Comparison of ENCODE assay signal across 13 cellular contexts in genomic region chr12:51973560-51973959, GRCh38. TPM values are rescaled to one million over a fixed set of nuclear protein-coding genes. Genes with fewer than 3 reads are reported as not detected.
DNase-seq lines count a peak whose midpoint lies in the region; ATAC-seq and TF ChIP-seq lines count a peak whose summit lies in the region.
"Had no signal": no experiment of that assay in that cellular context is flagged by ENCODE, and none has a peak within 500 bp of the region (broad histone marks: within the 10 kb centered on the region; RNA-seq: fewer than 3 reads in every experiment).

No MANE protein-coding gene starts in this region.

- H3K36me3 ChIP-seq in left lung = peaks cover 0 to 32% of the 10 kb centered on the region in 2 donors

- no peaks in the 10 kb centered on the region for H3K9me3 Mint-ChIP-seq in stimulated activated effector memory CD8-positive, alpha-beta T cell treated with anti-CD3 and anti-CD28 coated beads, Interleukin-12 subunit alpha, Interleukin-12 subunit beta, amount 100 ng/mL, for 72 hours
- H3K9me3 Mint-ChIP-seq: memory B cell had no signal

- in situ Hi-C loops in GM13976 (cut with MboI; ENCODE audit: low sequenced_read_pairs, unreplicated experiment) = no loop called here

- peak; percentile 62 for DNase-seq in GM03348 (ENCODE audit: low spot score)
- DNase-seq in amniotic epithelial cell (ENCODE audit: low read depth) = peak; percentile 65
- DNase-seq in left lung = no peak
- DNase-seq in stimulated activated effector memory CD8-positive, alpha-beta T cell treated with anti-CD3 and anti-CD28 coated beads, Interleukin-12 subunit alpha, Interleukin-12 subunit beta, amount 100 ng/mL, for 72 hours (ENCODE audit: low spot score in 2 of 2) = no peak
- DNase-seq in GM10266 (ENCODE audit: extremely low spot score) = no peak
- no peak for DNase-seq in GM13976 (ENCODE audit: low spot score)
- DNase-seq in SKM-1 (lab: John Stamatoyannopoulos, UW; ENCODE audit: unreplicated experiment) = no peak
- DNase-seq: GOT3, NCI-H524, RPMI8226 had no signal

- H3K36me3 Mint-ChIP-seq in stimulated activated effector memory CD8-positive, alpha-beta T cell treated with anti-CD3 and anti-CD28 coated beads, Interleukin-12 subunit alpha, Interleukin-12 subunit beta, amount 100 ng/mL, for 72 hours = peaks cover 32% of the 10 kb centered on the region

- intact Hi-C loops in left lung (cut with DNase I) = no loop called here

- no peak overlapping the region for H3K27ac Mint-ChIP-seq in stimulated activated effector memory CD8-positive, alpha-beta T cell treated with anti-CD3 and anti-CD28 coated beads, Interleukin-12 subunit alpha, Interleukin-12 subunit beta, amount 100 ng/mL, for 72 hours
- H3K27ac Mint-ChIP-seq: activated CD8-positive, alpha-beta memory T cell treated with anti-CD3 and anti-CD28 coated beads, Interleukin-2, amount 10 ng/mL, durations not matched to agents 7 days and 5 days; memory B cell had no signal

- peak; percentile 5 for ATAC-seq in left lung
- ATAC-seq in stimulated activated effector memory CD8-positive, alpha-beta T cell treated with anti-CD3 and anti-CD28 coated beads, Interleukin-12 subunit alpha, Interleukin-12 subunit beta, amount 100 ng/mL, for 72 hours = no peak
- ATAC-seq: GM12878 had no signal

- H3K4me1 ChIP-seq in left lung = peaks cover 37 to 94% of the 10 kb centered on the region in 2 donors

- H3K27me3 ChIP-seq in left lung = no peaks in the 10 kb centered on the region

- H3K4me3 Mint-ChIP-seq in stimulated activated effector memory CD8-positive, alpha-beta T cell treated with anti-CD3 and anti-CD28 coated beads, Interleukin-12 subunit alpha, Interleukin-12 subunit beta, amount 100 ng/mL, for 72 hours = peak overlapping the region; percentile 19
- H3K4me3 Mint-ChIP-seq: activated CD8-positive, alpha-beta memory T cell treated with anti-CD3 and anti-CD28 coated beads, Interleukin-2, amount 10 ng/mL, durations not matched to agents 7 days and 5 days had no signal

- TF ChIP-seq CTCF in left lung (IDR thresholded peaks at IDR 0.05) = no peak
- TF ChIP-seq CTCF in GM10266 (IDR thresholded peaks at IDR 0.05; ENCODE audit: control insufficient read depth, insufficient read depth, low read depth, missing control alignments) = no peak
- no peak for TF ChIP-seq CTCF in GM13976 (IDR thresholded peaks at IDR 0.05; ENCODE audit: borderline replicate concordance, control extremely low read depth, extremely low read depth, insufficient read depth, missing control alignments)

- no peaks in the 10 kb centered on the region for H3K9me3 ChIP-seq in left lung

- no peak overlapping the region for H3K4me3 ChIP-seq in left lung
- H3K4me3 ChIP-seq: GM12878 had no signal

- peak overlapping the region; percentile 65 to 92 for H3K27ac ChIP-seq in left lung

- H3K4me1 Mint-ChIP-seq in stimulated activated effector memory CD8-positive, alpha-beta T cell treated with anti-CD3 and anti-CD28 coated beads, Interleukin-12 subunit alpha, Interleukin-12 subunit beta, amount 100 ng/mL, for 72 hours = peaks cover 73% of the 10 kb centered on the region

RNA-seq across cellular contexts. Expression of gene ACVR1B, which starts 22.1 kb away (rescaled TPM):
- total RNA-seq in left lung = 10 to 100 TPM; 24.9 to 26.6 TPM

RNA-seq across cellular contexts. Expression of gene TAMALIN, which starts 33.2 kb away (rescaled TPM):
- 10 to 100 TPM; 30.6 to 63.7 TPM for total RNA-seq in left lung

Comparison
In these comparisons a context has a peak if more than half of its experiments do, and no peak if none do; other contexts are left out.
1. DNase-seq: peak in GM03348 (single experiment) and amniotic epithelial cell (single experiment); none in left lung (0 of 2), stimulated activated effector memory CD8-positive, alpha-beta T cell treated with anti-CD3 and anti-CD28 coated beads, Interleukin-12 subunit alpha, Interleukin-12 subunit beta, amount 100 ng/mL, for 72 hours (0 of 2), GM10266 (single experiment), GM13976 (single experiment) and SKM-1 (single experiment).